In genomic region chr1:2050793-2051682, GRCh38 we compare ENCODE assay signal across 1 cellular context.
TF ChIP-seq lines count a peak whose summit lies in the region.

No MANE protein-coding gene starts in this region.

TF ChIP-seq in SK-N-SH treated with all-trans-retinoic acid at 6 μM for 48 hours, 23 proteins besides CTCF, POLR2A, EP300 and RAD21 (continued from another document):
- TF ChIP-seq TSHZ2 (CRISPR knock-in tag; IDR thresholded peaks at IDR 0.05) (no peak), POU6F1 (CRISPR knock-in tag; IDR thresholded peaks at IDR 0.05; ENCODE audit: borderline replicate concordance, low read depth) (no peak), BACH2 (CRISPR knock-in tag; IDR thresholded peaks at IDR 0.05; ENCODE audit: borderline replicate concordance) (no peak), CSRNP3 (CRISPR knock-in tag; IDR thresholded peaks at IDR 0.05) (no peak)
